Comparison of ENCODE assay signal across 22 cellular contexts in genomic region chr5:10295619-10296326, GRCh38. TPM values are rescaled to one million over a fixed set of nuclear protein-coding genes. Genes with fewer than 3 reads are reported as not detected.
DNase-seq lines count a peak whose midpoint lies in the region; ATAC-seq, FAIRE-seq and TF ChIP-seq lines count a peak whose summit lies in the region.
"Had no signal": no experiment of that assay in that cellular context is flagged by ENCODE, and none has a peak within 500 bp of the region (broad histone marks: within the 10 kb centered on the region; RNA-seq: fewer than 3 reads in every experiment).

No MANE protein-coding gene starts in this region.

- no peak overlapping the region for H3K27ac ChIP-seq in right lobe of liver
- H3K27ac ChIP-seq: C4-2B, esophagus squamous epithelium, left lung, suprapubic skin, WERI-Rb-1 had no signal

- H3K27me3 Mint-ChIP-seq in activated T-helper 17 cell treated with anti-CD3 and anti-CD28 coated beads, Interleukin-2, amount 50 U/mL, for 72 hours: peaks cover 6% of the 10 kb centered on the region

- FAIRE-seq in HTR-8/SVneo (lab: Jason Lieb, UNC): no peak
- FAIRE-seq: GM12891 had no signal

- H3K36me3 Mint-ChIP-seq in activated T-helper 17 cell treated with anti-CD3 and anti-CD28 coated beads, Interleukin-2, amount 50 U/mL, for 72 hours (ENCODE audit: low read depth): no peaks in the 10 kb centered on the region

- intact Hi-C loops in right lobe of liver (cut with DNase I): no loop called here

- H3K4me1 ChIP-seq in right lobe of liver: peaks cover 0 to 26% (median 6%) of the 10 kb centered on the region in 4 donors
- H3K4me1 ChIP-seq: esophagus squamous epithelium, left lung, suprapubic skin had no signal

- TF ChIP-seq CTCF in right lobe of liver (IDR thresholded peaks at IDR 0.05): no peak

- H3K27ac Mint-ChIP-seq in activated T-helper 17 cell treated with anti-CD3 and anti-CD28 coated beads, Interleukin-2, amount 50 U/mL, for 72 hours: no peak overlapping the region
- H3K27ac Mint-ChIP-seq: H9 had no signal

- no peaks in the 10 kb centered on the region for H3K9me3 ChIP-seq in right lobe of liver
- H3K9me3 ChIP-seq: esophagus squamous epithelium, left lung, suprapubic skin had no signal

- peak; percentile 49 for DNase-seq in ELR (ENCODE audit: low read depth)
- DNase-seq in right lobe of liver: no peak
- no peak for DNase-seq in DMS153 treated with DMSO at 0.1 percent for 48 hours (lab: John Stamatoyannopoulos, UW; ENCODE audit: unreplicated experiment)
- DNase-seq in HTR-8/SVneo (ENCODE audit: insufficient read length, low spot score): no peak
- DNase-seq: activated naive CD4-positive, alpha-beta T cell treated with anti-CD3 and anti-CD28 coated beads, Interleukin-2, amount 50 U/mL, for 16 hours; aorta; effector CD4-positive, alpha-beta T cell; esophagus squamous epithelium; glutamatergic neuron; H9; NCI-H1417 treated with DMSO at 0.1 percent for 48 hours; NCI-H526; SIG-M5; WERI-Rb-1 had no signal

- no peak overlapping the region for H3K4me3 Mint-ChIP-seq in activated T-helper 17 cell treated with anti-CD3 and anti-CD28 coated beads, Interleukin-2, amount 50 U/mL, for 72 hours
- H3K4me3 Mint-ChIP-seq: central memory CD8-positive, alpha-beta T cell; H9; neural crest cell had no signal

- H3K4me1 Mint-ChIP-seq in activated T-helper 17 cell treated with anti-CD3 and anti-CD28 coated beads, Interleukin-2, amount 50 U/mL, for 72 hours: no peaks in the 10 kb centered on the region
- H3K4me1 Mint-ChIP-seq: central memory CD8-positive, alpha-beta T cell had no signal

- no peak for TF ChIP-seq POLR2A in right lobe of liver (IDR thresholded peaks at IDR 0.05)

- no peaks in the 10 kb centered on the region for H3K36me3 ChIP-seq in right lobe of liver
- H3K36me3 ChIP-seq: esophagus squamous epithelium, left lung, suprapubic skin, WERI-Rb-1 had no signal

- no peaks in the 10 kb centered on the region for H3K9me3 Mint-ChIP-seq in activated T-helper 17 cell treated with anti-CD3 and anti-CD28 coated beads, Interleukin-2, amount 50 U/mL, for 72 hours
- H3K9me3 Mint-ChIP-seq: central memory CD8-positive, alpha-beta T cell; neural crest cell had no signal

- no peaks in the 10 kb centered on the region for H3K27me3 ChIP-seq in right lobe of liver
- H3K27me3 ChIP-seq: esophagus squamous epithelium, left lung, suprapubic skin had no signal

- WGBS in right lobe of liver (ENCODE audit: insufficient coverage, low coverage, low lambda C conversion rate, missing lambda C conversion rate): 97% methylated on average over 5 of the region's 8 CpGs

- no peak overlapping the region for H3K4me3 ChIP-seq in right lobe of liver
- H3K4me3 ChIP-seq: esophagus squamous epithelium, left lung, suprapubic skin had no signal

- peak; percentile 48 for ATAC-seq in activated T-helper 17 cell treated with anti-CD3 and anti-CD28 coated beads, Interleukin-2, amount 50 U/mL, for 72 hours (replicated peaks)
- peak in 3 of 4 donors; percentile 15 to 69 (median 42) for ATAC-seq in right lobe of liver
- no peak for ATAC-seq in GM19023 (IDR thresholded peaks at IDR 0.05; ENCODE audit: unreplicated experiment)
- ATAC-seq: left lung had no signal

RNA-seq across cellular contexts. Expression of gene CMBL, which starts 11.9 kb away (rescaled TPM):
- under 1 TPM; 0.80 to 0.82 TPM for total RNA-seq in activated T-helper 17 cell treated with anti-CD3 and anti-CD28 coated beads, Interleukin-2, amount 50 U/mL, for 72 hours
- total RNA-seq in right lobe of liver: 100 to 1,000 TPM in 3 of 6 experiments, 10 to 100 TPM in 3; 29.4 to 206 (median 97.7) TPM

RNA-seq across cellular contexts. Expression of gene CCT5, which starts 45.7 kb away (rescaled TPM):
- total RNA-seq in activated T-helper 17 cell treated with anti-CD3 and anti-CD28 coated beads, Interleukin-2, amount 50 U/mL, for 72 hours: 100 to 1,000 TPM; 188 to 476 TPM
- total RNA-seq in right lobe of liver: 100 to 1,000 TPM in 2 of 6 experiments, 10 to 100 TPM in 4; 39.7 to 124 (median 74.8) TPM

RNA-seq across cellular contexts. Expression of gene ATPSCKMT, which starts 46.1 kb away (rescaled TPM):
- total RNA-seq in activated T-helper 17 cell treated with anti-CD3 and anti-CD28 coated beads, Interleukin-2, amount 50 U/mL, for 72 hours: 10 to 100 TPM; 12.9 to 24.9 TPM
- total RNA-seq in right lobe of liver: 10 to 100 TPM in 5 of 6 experiments, 1 to 10 TPM in 1; 7.5 to 16.0 (median 14.1) TPM

RNA-seq across cellular contexts. Expression of gene MARCHF6, which starts 57.7 kb away (rescaled TPM):
- 100 to 1,000 TPM in 1 of 2 donors, 10 to 100 TPM in 1; 87.7 to 157 TPM for total RNA-seq in activated T-helper 17 cell treated with anti-CD3 and anti-CD28 coated beads, Interleukin-2, amount 50 U/mL, for 72 hours
- 100 to 1,000 TPM in 1 of 6 experiments, 10 to 100 TPM in 5; 44.9 to 106 (median 68.6) TPM for total RNA-seq in right lobe of liver

Comparison
In these comparisons a context has a peak if more than half of its experiments do, and no peak if none do; other contexts are left out.
1. RNA of gene CMBL, which starts 11.9 kb away (total RNA-seq): 29.4 to 206 TPM in right lobe of liver; 0.80 to 0.82 TPM in activated T-helper 17 cell treated with anti-CD3 and anti-CD28 coated beads, Interleukin-2, amount 50 U/mL, for 72 hours; every median in the first group is over 10 times any median in the second.